11 cellular contexts compared by ENCODE assay signal in genomic region chr3:111594205-111594604, GRCh38. TPM values are rescaled to one million over a fixed set of nuclear protein-coding genes. Genes with fewer than 3 reads are reported as not detected.
DNase-seq lines count a peak whose midpoint lies in the region; TF ChIP-seq lines count a peak whose summit lies in the region.
"Had no signal": no experiment of that assay in that cellular context is flagged by ENCODE, and none has a peak within 500 bp of the region (broad histone marks: within the 10 kb centered on the region; RNA-seq: fewer than 3 reads in every experiment).

No MANE protein-coding gene starts in this region.

- H3K4me3 Mint-ChIP-seq in CD4-positive, alpha-beta memory T cell: peak overlapping the region in 3 of 8 donors; percentile 7 to 49 (median 48)

- H3K27ac Mint-ChIP-seq in CD4-positive, alpha-beta memory T cell: peak overlapping the region in 6 of 7 donors; percentile 62 to 90 (median 77)

- H3K4me1 ChIP-seq in CD4-positive, alpha-beta memory T cell (ENCODE audit: insufficient read depth, low read length): peaks cover 33% of the 10 kb centered on the region

- intact Hi-C loops in CD4-positive, alpha-beta memory T cell (cut with micrococcal nuclease): no loop called here

- H3K27me3 Mint-ChIP-seq in CD4-positive, alpha-beta memory T cell: no peaks in the 10 kb centered on the region

- H3K4me1 Mint-ChIP-seq in CD4-positive, alpha-beta memory T cell: peaks cover 29 to 64% (median 52%) of the 10 kb centered on the region in 4 donors

- H3K36me3 ChIP-seq in CD4-positive, alpha-beta memory T cell (ENCODE audit: insufficient read depth, low read length): peaks cover 20% of the 10 kb centered on the region
- H3K36me3 ChIP-seq: thoracic aorta had no signal

- peaks cover 65 to 69% of the 10 kb centered on the region in 2 donors for H3K36me3 Mint-ChIP-seq in CD4-positive, alpha-beta memory T cell

- no peak for DNase-seq in CD4-positive, alpha-beta memory T cell
- DNase-seq in GM20000 (ENCODE audit: low spot score) (peak; percentile 18), HK-2 (ENCODE audit: unreplicated experiment) (peak; percentile 64), fibroblast of gingiva (ENCODE audit: low read depth) (peak; percentile 30), SIG-M5 treated with dmso at 0.1 percent for 504 hours (lab: John Stamatoyannopoulos, UW; ENCODE audit: unreplicated experiment) (no peak), foreskin melanocyte (no peak)
- DNase-seq in stimulated activated naive CD4-positive, alpha-beta T cell treated with Interleukin-2 at 50 U/mL for 16 hours (lab: John Stamatoyannopoulos, UW): no peak
- no peak for DNase-seq in activated CD4-positive, alpha-beta T cell treated with anti-CD3 and anti-CD28 coated beads, Interleukin-2, amount 50 U/mL, for 1 hour

- H3K27ac ChIP-seq in CD4-positive, alpha-beta memory T cell (ENCODE audit: low read depth, low read length): no peak overlapping the region
- H3K27ac ChIP-seq: HL-60, thoracic aorta had no signal

- no peaks in the 10 kb centered on the region for H3K9me3 ChIP-seq in CD4-positive, alpha-beta memory T cell (ENCODE audit: control insufficient read depth in 1 of 2, low read length in 2 of 2)
- H3K9me3 ChIP-seq: thoracic aorta had no signal

- H3K27me3 ChIP-seq in CD4-positive, alpha-beta memory T cell (ENCODE audit: insufficient read depth, low read length): no peaks in the 10 kb centered on the region

- TF ChIP-seq CTCF in GM20000 (IDR thresholded peaks at IDR 0.05; ENCODE audit: extremely low read depth, missing control alignments): no peak

- no peaks in the 10 kb centered on the region for H3K9me3 Mint-ChIP-seq in CD4-positive, alpha-beta memory T cell

- H3K4me3 ChIP-seq in CD4-positive, alpha-beta memory T cell (ENCODE audit: low read length in 2 of 2): no peak overlapping the region
- H3K4me3 ChIP-seq: thoracic aorta had no signal

- CTCF ChIA-PET in CD4-positive, alpha-beta memory T cell (lab: Charles Lee; ENCODE audit: partially characterized antibody): interaction anchor here (2.4 kb wide), 1 partner anchor 16 kb away, joined by 6 read pairs; no protein-coding TSS in a partner anchor

- POLR2A ChIA-PET in CD4-positive, alpha-beta memory T cell (lab: Charles Lee; ENCODE audit: partially characterized antibody): no interaction called here

RNA-seq across cellular contexts. Expression of gene ZBED2, which starts 0.9 kb away (rescaled TPM):
- under 1 TPM in 1 of 2 experiments, not detected in 1; 0.19 TPM for total RNA-seq in CD4-positive, alpha-beta memory T cell
- polyA plus RNA-seq in CD4-positive, alpha-beta memory T cell: 1 to 10 TPM in 1 of 2 donors, not detected in 1; 1.4 TPM
- total RNA-seq: thoracic aorta had no signal

RNA-seq across cellular contexts. Expression of gene CD96, which starts 52.2 kb away (rescaled TPM):
- 100 to 1,000 TPM; 215 to 228 TPM for total RNA-seq in CD4-positive, alpha-beta memory T cell
- 100 to 1,000 TPM; 199 to 307 TPM for polyA plus RNA-seq in CD4-positive, alpha-beta memory T cell
- total RNA-seq: glomerular endothelial cell had no signal

Comparison
In these comparisons a context has a peak if more than half of its experiments do, and no peak if none do; other contexts are left out.
1. DNase-seq: peak in GM20000 (single experiment), HK-2 (single experiment) and fibroblast of gingiva (single experiment); none in CD4-positive, alpha-beta memory T cell (0 of 5), stimulated activated naive CD4-positive, alpha-beta T cell treated with Interleukin-2 at 50 U/mL for 16 hours (single experiment), SIG-M5 treated with dmso at 0.1 percent for 504 hours (single experiment), foreskin melanocyte (single experiment) and activated CD4-positive, alpha-beta T cell treated with anti-CD3 and anti-CD28 coated beads, Interleukin-2, amount 50 U/mL, for 1 hour (single experiment).